In genomic region chr20:33851842-33852466, GRCh38 we compare ENCODE assay signal across 1 cellular context.
TF ChIP-seq lines count a peak whose summit lies in the region.

No MANE protein-coding gene starts in this region.

TF ChIP-seq in K562, 482 proteins besides CTCF, POLR2A, EP300 and RAD21:
- TF ChIP-seq SAP30 (IDR thresholded peaks at IDR 0.05; ENCODE audit: borderline replicate concordance, insufficient read depth, low read depth, low read length, poor library complexity, severe bottlenecking) (no peak), KDM1A (IDR thresholded peaks at IDR 0.05) (peak; percentile 58 to 67; a peak in 3 of 4 replicates)
